Comparison of ENCODE assay signal across 1 cellular context in the genomic region with DNA sequence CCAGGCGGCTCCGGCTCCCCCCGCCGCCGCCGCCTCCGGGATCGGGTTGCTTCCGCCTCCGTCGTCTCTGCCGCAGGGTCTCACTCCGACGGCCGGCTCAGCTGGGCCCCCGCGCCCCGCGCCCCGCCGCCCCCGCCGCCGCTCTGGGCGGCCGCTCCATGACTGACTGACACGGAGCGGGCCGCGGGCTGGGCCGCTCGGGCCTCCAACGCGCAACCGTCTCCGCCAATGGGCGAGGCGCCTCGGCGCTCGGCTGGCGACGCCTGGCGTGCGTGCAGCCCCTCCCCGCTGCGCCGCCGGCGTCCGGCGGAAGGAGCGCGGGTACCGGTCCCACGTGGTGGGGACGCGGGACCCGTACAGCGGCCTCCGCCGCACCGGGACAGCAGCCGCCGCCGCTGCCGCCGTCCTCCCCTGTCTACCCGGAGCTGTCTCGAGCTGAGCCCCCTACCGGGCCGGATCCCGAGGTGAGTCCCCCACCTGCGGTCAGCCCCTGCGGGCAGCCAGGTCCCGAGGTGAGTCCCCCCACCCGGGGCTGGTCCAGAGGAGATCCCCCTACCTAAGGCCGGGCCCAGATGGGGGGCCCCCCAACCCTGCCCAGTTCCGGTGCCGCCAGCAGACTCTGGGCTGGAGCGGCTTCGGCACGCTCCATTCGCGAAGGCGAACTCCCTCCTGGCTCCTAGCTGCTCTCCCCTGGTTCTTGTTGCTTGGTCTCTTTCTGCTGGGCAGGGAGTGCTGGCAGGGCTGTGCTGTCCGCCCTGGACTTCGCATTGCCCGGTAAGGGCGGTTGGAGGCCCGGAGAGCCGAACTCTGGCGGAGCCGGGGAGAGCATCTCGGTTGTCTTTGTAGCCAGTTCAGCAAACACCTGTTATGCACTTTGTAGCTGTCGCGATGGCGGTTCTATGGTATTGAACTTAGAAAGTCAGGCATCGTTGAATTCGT.
TF ChIP-seq lines count a peak whose summit lies in the region.

Gene TAF5L (minus strand): TSS at position 230 of the 939 bp plus-strand sequence. CDS start 11,640 bp downstream, outside the sequence.
Gene URB2 (plus strand): TSS at position 355 of the 939 bp plus-strand sequence. CDS start 1,387 bp downstream, outside the sequence.

TF ChIP-seq in A549, 52 proteins besides CTCF, POLR2A, EP300 and RAD21 (continued from another document):
- TF ChIP-seq HMGXB4 (CRISPR knock-in tag; IDR thresholded peaks at IDR 0.05; ENCODE audit: borderline replicate concordance) (no peak), FOXS1 (CRISPR knock-in tag; IDR thresholded peaks at IDR 0.05) (no peak), PHF8 (IDR thresholded peaks at IDR 0.05; ENCODE audit: borderline replicate concordance, low read depth) (peak; percentile 88), CHD4 (IDR thresholded peaks at IDR 0.05; ENCODE audit: borderline replicate concordance) (no peak), GATA3 (IDR thresholded peaks at IDR 0.05; ENCODE audit: borderline replicate concordance) (no peak), NFE2L2 (conservative IDR thresholded peaks at IDR 0.05; ENCODE audit: low read length) (no peak), JUN (IDR thresholded peaks at IDR 0.05) (peak in 1 of 2 experiments; percentile 75; a peak in 3 of 5 replicates), HOXB5 (CRISPR knock-in tag; IDR thresholded peaks at IDR 0.05) (0 out of 2 replicates have a peak, but pooled peaks have one; percentile 27)
- TF ChIP-seq, protein P1, sequence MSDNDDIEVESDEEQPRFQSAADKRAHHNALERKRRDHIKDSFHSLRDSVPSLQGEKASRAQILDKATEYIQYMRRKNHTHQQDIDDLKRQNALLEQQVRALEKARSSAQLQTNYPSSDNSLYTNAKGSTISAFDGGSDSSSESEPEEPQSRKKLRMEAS (IDR thresholded peaks at IDR 0.05) = peak; percentile 98
